Comparison of ENCODE assay signal across 3 cellular contexts in the genomic region with DNA sequence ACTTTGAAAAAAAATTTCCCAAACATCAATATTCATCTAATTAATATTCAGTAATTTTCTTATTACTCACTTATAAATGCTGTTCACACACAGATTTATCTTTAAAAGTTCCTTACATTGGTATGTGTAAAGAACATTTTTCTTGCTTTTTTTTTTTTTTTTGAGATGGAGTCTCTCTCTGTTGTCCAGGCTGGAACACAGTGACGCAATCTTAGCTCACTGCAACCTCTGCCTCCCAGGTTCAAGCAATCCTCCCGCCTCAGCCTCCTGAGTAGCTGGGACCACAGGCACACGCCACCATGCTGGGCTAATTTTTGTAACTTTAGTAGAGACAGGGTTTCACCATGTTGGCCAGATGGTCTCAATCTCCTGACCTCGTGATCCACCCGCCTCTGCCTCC.
TF ChIP-seq lines count a peak whose summit lies in the region.
"Not testable (repeated sequence)": the region's sequence is repeated elsewhere in the genome, so short reads cannot be mapped to it uniquely, and the experiment has no call there.

No MANE protein-coding gene starts in this region.

TF ChIP-seq in K562, 482 proteins besides CTCF, POLR2A, EP300 and RAD21:
- peak; percentile 84 for TF ChIP-seq CEBPB (tag; IDR thresholded peaks at IDR 0.05)
- not testable (repeated sequence) for TF ChIP-seq CEBPG (CRISPR knock-in tag; IDR thresholded peaks at IDR 0.05)
- TF ChIP-seq CEBPG (tag; conservative IDR thresholded peaks at IDR 0.05 in 1 of 2, IDR thresholded peaks at IDR 0.05 in 1 of 2) = peak in 1 of 2 experiments; percentile 45; a peak in 3 of 4 replicates
- TF ChIP-seq ZNF121 (CRISPR knock-in tag; conservative IDR thresholded peaks at IDR 0.05) = peak; percentile 83
- TF ChIP-seq, protein P1, sequence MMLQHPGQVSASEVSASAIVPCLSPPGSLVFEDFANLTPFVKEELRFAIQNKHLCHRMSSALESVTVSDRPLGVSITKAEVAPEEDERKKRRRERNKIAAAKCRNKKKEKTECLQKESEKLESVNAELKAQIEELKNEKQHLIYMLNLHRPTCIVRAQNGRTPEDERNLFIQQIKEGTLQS (IDR thresholded peaks at IDR 0.05) = peak; percentile 23; the same call in 1 of the 2 replicates
- TF ChIP-seq, protein P1 (CRISPR knock-in tag; conservative IDR thresholded peaks at IDR 0.05) = not testable (repeated sequence)
- 0 out of 2 replicates have a peak, but pooled peaks have one; percentile 25 for TF ChIP-seq SUPT5H (IDR thresholded peaks at IDR 0.05)

TF ChIP-seq in H1, 55 proteins besides CTCF, POLR2A, EP300 and RAD21:
- TF ChIP-seq CEBPB (IDR thresholded peaks at IDR 0.05; ENCODE audit: low read depth, low read length) = 0 out of 2 replicates have a peak, but pooled peaks have one; percentile 8

TF ChIP-seq in HepG2, 621 proteins besides CTCF, POLR2A, EP300 and RAD21:
- TF ChIP-seq ZNF121 (CRISPR knock-in tag; IDR thresholded peaks at IDR 0.05) = peak; percentile 45; the same call in 1 of the 2 replicates
- TF ChIP-seq CEBPB (IDR thresholded peaks at IDR 0.05; ENCODE audit: borderline replicate concordance, low read depth, low read length) = 0 out of 2 replicates have a peak, but pooled peaks have one; percentile 2
